ENCODE assay signal across 1 cellular context in the genomic region with DNA sequence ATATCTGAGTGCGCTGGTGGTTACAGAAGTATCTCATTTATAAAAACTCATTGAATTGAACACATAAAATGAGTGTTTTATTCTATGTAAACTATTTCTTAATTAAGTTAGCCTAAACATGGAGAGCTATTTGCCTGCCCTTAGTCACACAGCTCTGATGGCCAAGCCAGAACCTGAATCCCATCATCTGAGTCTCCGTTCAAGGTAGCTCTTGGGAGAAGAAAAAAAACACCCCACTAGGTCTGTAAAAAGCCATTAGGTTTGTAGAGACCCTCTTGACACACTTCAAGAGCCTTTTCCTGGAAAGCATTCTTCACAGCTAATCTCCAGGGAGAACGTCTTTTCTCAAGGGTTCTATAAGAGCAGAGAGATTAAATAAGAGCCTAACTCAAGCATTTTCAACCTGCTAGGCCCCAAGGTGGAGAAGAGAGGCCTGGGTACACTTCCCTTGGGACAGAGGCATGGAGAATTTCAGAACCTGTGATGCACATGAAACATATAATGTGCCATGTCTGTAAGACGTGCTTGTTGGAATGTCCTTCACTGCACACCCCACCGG.
TF ChIP-seq lines count a peak whose summit lies in the region.

No MANE protein-coding gene starts in this region.

TF ChIP-seq in IMR-90, 13 proteins besides CTCF, POLR2A, EP300 and RAD21:
- no peak for TF ChIP-seq MAZ (IDR thresholded peaks at IDR 0.05; ENCODE audit: borderline replicate concordance, low read depth, low read length)
- no peak for TF ChIP-seq MAFK (IDR thresholded peaks at IDR 0.05; ENCODE audit: low read depth, low read length)
- TF ChIP-seq NFE2L2 (IDR thresholded peaks at IDR 0.05; ENCODE audit: low read depth, low read length), result no peak
- no peak for TF ChIP-seq RCOR1 (IDR thresholded peaks at IDR 0.05; ENCODE audit: insufficient replicate concordance, low read length)
- TF ChIP-seq, protein P1, sequence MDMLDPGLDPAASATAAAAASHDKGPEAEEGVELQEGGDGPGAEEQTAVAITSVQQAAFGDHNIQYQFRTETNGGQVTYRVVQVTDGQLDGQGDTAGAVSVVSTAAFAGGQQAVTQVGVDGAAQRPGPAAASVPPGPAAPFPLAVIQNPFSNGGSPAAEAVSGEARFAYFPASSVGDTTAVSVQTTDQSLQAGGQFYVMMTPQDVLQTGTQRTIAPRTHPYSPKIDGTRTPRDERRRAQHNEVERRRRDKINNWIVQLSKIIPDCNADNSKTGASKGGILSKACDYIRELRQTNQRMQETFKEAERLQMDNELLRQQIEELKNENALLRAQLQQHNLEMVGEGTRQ (IDR thresholded peaks at IDR 0.05; ENCODE audit: low read depth, low read length), result no peak
- TF ChIP-seq BHLHE40 (IDR thresholded peaks at IDR 0.05; ENCODE audit: low read depth, low read length), result no peak
- TF ChIP-seq CHD1 (IDR thresholded peaks at IDR 0.05; ENCODE audit: low read depth, low read length), result no peak
- TF ChIP-seq SMC3 (IDR thresholded peaks at IDR 0.05; ENCODE audit: low read depth, low read length), result no peak
- TF ChIP-seq ELK1 (IDR thresholded peaks at IDR 0.05; ENCODE audit: borderline replicate concordance, low read depth, low read length), result no peak
- TF ChIP-seq CEBPB (IDR thresholded peaks at IDR 0.05; ENCODE audit: low read depth, low read length), result no peak
- TF ChIP-seq FOS (IDR thresholded peaks at IDR 0.05; ENCODE audit: low read depth, low read length), result no peak
- no peak for TF ChIP-seq MXI1 (IDR thresholded peaks at IDR 0.05; ENCODE audit: borderline replicate concordance, low read depth, low read length)
- TF ChIP-seq RFX5 (IDR thresholded peaks at IDR 0.05; ENCODE audit: low read depth, low read length), result no peak
